In the genomic region with DNA sequence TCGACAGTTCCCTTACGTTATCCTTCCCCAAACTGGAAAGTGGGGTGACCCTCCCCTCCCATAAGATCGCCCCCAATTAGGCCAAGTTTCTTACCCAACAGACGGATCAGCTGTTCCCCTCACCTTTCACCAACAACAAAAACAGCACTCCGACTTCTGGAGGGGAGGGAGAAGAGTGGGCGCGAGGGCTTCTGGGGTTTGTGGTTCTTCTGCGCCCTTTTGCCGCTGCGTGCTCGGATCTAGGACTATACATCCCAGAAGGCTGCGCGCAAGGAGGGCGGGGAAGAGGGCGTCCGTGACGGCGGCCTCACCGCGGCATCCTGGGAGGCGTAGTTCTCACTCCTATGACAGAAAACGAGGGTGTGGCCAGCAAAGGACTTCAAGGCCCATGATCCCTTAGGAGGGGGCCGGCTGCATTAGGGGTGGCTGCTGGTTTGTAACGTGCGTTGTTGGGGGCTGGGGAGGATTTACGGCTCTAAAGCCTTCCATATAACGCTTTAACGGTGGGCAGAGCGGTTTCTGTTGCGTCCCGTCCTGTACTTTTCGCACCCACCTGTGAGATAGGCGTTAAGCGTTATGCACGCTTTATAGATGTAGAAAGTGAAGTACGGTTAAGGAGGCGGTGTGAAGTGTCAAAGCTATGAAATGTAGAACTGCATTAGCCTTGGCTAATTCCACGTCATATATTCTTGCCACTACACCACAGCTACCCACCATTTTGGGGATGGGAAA, we compare ENCODE assay signal across 1 cellular context.
TF ChIP-seq lines count a peak whose summit lies in the region.

A gene with protein sequence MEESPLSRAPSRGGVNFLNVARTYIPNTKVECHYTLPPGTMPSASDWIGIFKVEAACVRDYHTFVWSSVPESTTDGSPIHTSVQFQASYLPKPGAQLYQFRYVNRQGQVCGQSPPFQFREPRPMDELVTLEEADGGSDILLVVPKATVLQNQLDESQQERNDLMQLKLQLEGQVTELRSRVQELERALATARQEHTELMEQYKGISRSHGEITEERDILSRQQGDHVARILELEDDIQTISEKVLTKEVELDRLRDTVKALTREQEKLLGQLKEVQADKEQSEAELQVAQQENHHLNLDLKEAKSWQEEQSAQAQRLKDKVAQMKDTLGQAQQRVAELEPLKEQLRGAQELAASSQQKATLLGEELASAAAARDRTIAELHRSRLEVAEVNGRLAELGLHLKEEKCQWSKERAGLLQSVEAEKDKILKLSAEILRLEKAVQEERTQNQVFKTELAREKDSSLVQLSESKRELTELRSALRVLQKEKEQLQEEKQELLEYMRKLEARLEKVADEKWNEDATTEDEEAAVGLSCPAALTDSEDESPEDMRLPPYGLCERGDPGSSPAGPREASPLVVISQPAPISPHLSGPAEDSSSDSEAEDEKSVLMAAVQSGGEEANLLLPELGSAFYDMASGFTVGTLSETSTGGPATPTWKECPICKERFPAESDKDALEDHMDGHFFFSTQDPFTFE (minus strand): TSS at position 143 of the 732 bp plus-strand sequence. CDS start 2,210 bp downstream, outside the sequence.

TF ChIP-seq in HepG2, 621 proteins besides CTCF, POLR2A, EP300 and RAD21 (continued from another document and continues in another):
- TF ChIP-seq, protein P1, sequence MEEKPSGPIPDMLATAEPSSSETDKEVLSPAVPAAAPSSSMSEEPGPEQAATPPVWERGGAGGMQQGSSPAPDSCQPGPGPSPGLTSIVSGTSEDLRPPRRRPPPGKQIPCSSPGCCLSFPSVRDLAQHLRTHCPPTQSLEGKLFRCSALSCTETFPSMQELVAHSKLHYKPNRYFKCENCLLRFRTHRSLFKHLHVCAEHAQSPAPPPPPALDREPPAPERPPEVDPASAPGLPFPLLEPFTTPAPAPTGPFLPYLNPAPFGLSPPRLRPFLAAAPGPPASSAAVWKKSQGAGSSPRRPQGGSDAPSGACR (CRISPR knock-in tag; IDR thresholded peaks at IDR 0.05), result 0 out of 2 replicates have a peak, but pooled peaks have one; percentile 67
- TF ChIP-seq FOXC1 (CRISPR knock-in tag; IDR thresholded peaks at IDR 0.05; ENCODE audit: borderline replicate concordance), result peak; percentile 83; the same call in 1 of the 2 replicates
- TF ChIP-seq, protein P2, sequence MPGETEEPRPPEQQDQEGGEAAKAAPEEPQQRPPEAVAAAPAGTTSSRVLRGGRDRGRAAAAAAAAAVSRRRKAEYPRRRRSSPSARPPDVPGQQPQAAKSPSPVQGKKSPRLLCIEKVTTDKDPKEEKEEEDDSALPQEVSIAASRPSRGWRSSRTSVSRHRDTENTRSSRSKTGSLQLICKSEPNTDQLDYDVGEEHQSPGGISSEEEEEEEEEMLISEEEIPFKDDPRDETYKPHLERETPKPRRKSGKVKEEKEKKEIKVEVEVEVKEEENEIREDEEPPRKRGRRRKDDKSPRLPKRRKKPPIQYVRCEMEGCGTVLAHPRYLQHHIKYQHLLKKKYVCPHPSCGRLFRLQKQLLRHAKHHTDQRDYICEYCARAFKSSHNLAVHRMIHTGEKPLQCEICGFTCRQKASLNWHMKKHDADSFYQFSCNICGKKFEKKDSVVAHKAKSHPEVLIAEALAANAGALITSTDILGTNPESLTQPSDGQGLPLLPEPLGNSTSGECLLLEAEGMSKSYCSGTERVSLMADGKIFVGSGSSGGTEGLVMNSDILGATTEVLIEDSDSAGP (CRISPR knock-in tag; IDR thresholded peaks at IDR 0.05; ENCODE audit: borderline replicate concordance), result peak; percentile 82; the same call in 1 of the 2 replicates
- peak; percentile 28; the same call in 1 of the 2 replicates for TF ChIP-seq SRF (IDR thresholded peaks at IDR 0.05; ENCODE audit: low read depth, low read length)
- no peak for TF ChIP-seq ZKSCAN1 (IDR thresholded peaks at IDR 0.05; ENCODE audit: low read length)
- TF ChIP-seq ZBTB20 (CRISPR knock-in tag; IDR thresholded peaks at IDR 0.05; ENCODE audit: borderline replicate concordance, low read depth), result no peak
- no peak; the same call in 1 of the 2 replicates for TF ChIP-seq STAG1 (CRISPR knock-in tag; IDR thresholded peaks at IDR 0.05)
- TF ChIP-seq, protein P3, sequence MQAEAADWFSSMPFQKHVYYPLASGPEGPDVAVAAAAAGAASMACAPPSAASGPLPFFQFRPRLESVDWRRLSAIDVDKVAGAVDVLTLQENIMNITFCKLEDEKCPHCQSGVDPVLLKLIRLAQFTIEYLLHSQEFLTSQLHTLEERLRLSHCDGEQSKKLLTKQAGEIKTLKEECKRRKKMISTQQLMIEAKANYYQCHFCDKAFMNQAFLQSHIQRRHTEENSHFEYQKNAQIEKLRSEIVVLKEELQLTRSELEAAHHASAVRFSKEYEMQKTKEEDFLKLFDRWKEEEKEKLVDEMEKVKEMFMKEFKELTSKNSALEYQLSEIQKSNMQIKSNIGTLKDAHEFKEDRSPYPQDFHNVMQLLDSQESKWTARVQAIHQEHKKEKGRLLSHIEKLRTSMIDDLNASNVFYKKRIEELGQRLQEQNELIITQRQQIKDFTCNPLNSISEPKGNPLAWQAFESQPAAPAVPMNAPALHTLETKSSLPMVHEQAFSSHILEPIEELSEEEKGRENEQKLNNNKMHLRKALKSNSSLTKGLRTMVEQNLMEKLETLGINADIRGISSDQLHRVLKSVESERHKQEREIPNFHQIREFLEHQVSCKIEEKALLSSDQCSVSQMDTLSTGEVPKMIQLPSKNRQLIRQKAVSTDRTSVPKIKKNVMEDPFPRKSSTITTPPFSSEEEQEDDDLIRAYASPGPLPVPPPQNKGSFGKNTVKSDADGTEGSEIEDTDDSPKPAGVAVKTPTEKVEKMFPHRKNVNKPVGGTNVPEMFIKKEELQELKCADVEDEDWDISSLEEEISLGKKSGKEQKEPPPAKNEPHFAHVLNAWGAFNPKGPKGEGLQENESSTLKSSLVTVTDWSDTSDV (CRISPR knock-in tag; IDR thresholded peaks at IDR 0.05), result no peak
- no peak for TF ChIP-seq ZNF766 (CRISPR knock-in tag; IDR thresholded peaks at IDR 0.05; ENCODE audit: borderline replicate concordance)
- TF ChIP-seq TOPORS (CRISPR knock-in tag; IDR thresholded peaks at IDR 0.05), result no peak
- no peak for TF ChIP-seq ZNF724P (CRISPR knock-in tag; IDR thresholded peaks at IDR 0.05; ENCODE audit: borderline replicate concordance)
- TF ChIP-seq, protein P4, sequence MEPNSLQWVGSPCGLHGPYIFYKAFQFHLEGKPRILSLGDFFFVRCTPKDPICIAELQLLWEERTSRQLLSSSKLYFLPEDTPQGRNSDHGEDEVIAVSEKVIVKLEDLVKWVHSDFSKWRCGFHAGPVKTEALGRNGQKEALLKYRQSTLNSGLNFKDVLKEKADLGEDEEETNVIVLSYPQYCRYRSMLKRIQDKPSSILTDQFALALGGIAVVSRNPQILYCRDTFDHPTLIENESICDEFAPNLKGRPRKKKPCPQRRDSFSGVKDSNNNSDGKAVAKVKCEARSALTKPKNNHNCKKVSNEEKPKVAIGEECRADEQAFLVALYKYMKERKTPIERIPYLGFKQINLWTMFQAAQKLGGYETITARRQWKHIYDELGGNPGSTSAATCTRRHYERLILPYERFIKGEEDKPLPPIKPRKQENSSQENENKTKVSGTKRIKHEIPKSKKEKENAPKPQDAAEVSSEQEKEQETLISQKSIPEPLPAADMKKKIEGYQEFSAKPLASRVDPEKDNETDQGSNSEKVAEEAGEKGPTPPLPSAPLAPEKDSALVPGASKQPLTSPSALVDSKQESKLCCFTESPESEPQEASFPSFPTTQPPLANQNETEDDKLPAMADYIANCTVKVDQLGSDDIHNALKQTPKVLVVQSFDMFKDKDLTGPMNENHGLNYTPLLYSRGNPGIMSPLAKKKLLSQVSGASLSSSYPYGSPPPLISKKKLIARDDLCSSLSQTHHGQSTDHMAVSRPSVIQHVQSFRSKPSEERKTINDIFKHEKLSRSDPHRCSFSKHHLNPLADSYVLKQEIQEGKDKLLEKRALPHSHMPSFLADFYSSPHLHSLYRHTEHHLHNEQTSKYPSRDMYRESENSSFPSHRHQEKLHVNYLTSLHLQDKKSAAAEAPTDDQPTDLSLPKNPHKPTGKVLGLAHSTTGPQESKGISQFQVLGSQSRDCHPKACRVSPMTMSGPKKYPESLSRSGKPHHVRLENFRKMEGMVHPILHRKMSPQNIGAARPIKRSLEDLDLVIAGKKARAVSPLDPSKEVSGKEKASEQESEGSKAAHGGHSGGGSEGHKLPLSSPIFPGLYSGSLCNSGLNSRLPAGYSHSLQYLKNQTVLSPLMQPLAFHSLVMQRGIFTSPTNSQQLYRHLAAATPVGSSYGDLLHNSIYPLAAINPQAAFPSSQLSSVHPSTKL (CRISPR knock-in tag; IDR thresholded peaks at IDR 0.05), result 0 out of 2 replicates have a peak, but pooled peaks have one; percentile 18
- peak; percentile 62; the same call in 1 of the 2 replicates for TF ChIP-seq ZNF180 (CRISPR knock-in tag; IDR thresholded peaks at IDR 0.05; ENCODE audit: borderline replicate concordance, low read depth)
- no peak for TF ChIP-seq IRX3 (CRISPR knock-in tag; IDR thresholded peaks at IDR 0.05; ENCODE audit: borderline replicate concordance, low read depth)
- no peak for TF ChIP-seq ZBTB21 (CRISPR knock-in tag; IDR thresholded peaks at IDR 0.05)
- no peak for TF ChIP-seq FOXA1 (IDR thresholded peaks at IDR 0.05)
- no peak for TF ChIP-seq FOXA1 (CRISPR knock-in tag; IDR thresholded peaks at IDR 0.05)
- TF ChIP-seq, protein P5, sequence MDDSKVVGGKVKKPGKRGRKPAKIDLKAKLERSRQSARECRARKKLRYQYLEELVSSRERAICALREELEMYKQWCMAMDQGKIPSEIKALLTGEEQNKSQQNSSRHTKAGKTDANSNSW (CRISPR knock-in tag; IDR thresholded peaks at IDR 0.05; ENCODE audit: borderline replicate concordance), result 0 out of 2 replicates have a peak, but pooled peaks have one; percentile 49
- TF ChIP-seq ARID2 (CRISPR knock-in tag; IDR thresholded peaks at IDR 0.05; ENCODE audit: borderline replicate concordance), result no peak
- no peak for TF ChIP-seq GLI4 (CRISPR knock-in tag; IDR thresholded peaks at IDR 0.05; ENCODE audit: borderline replicate concordance)
- TF ChIP-seq, protein P6, sequence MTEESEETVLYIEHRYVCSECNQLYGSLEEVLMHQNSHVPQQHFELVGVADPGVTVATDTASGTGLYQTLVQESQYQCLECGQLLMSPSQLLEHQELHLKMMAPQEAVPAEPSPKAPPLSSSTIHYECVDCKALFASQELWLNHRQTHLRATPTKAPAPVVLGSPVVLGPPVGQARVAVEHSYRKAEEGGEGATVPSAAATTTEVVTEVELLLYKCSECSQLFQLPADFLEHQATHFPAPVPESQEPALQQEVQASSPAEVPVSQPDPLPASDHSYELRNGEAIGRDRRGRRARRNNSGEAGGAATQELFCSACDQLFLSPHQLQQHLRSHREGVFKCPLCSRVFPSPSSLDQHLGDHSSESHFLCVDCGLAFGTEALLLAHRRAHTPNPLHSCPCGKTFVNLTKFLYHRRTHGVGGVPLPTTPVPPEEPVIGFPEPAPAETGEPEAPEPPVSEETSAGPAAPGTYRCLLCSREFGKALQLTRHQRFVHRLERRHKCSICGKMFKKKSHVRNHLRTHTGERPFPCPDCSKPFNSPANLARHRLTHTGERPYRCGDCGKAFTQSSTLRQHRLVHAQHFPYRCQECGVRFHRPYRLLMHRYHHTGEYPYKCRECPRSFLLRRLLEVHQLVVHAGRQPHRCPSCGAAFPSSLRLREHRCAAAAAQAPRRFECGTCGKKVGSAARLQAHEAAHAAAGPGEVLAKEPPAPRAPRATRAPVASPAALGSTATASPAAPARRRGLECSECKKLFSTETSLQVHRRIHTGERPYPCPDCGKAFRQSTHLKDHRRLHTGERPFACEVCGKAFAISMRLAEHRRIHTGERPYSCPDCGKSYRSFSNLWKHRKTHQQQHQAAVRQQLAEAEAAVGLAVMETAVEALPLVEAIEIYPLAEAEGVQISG (CRISPR knock-in tag; IDR thresholded peaks at IDR 0.05), result peak; percentile 87
- no peak for TF ChIP-seq EZH2 (conservative IDR thresholded peaks at IDR 0.05; ENCODE audit: low read depth, low read length)
- TF ChIP-seq ZNF367 (CRISPR knock-in tag; IDR thresholded peaks at IDR 0.05; ENCODE audit: borderline replicate concordance), result no peak
- no peak for TF ChIP-seq KAT2B (IDR thresholded peaks at IDR 0.05; ENCODE audit: borderline replicate concordance, low read depth, low read length)
- peak; percentile 85; the same call in 1 of the 2 replicates for TF ChIP-seq MXD4 (CRISPR knock-in tag; IDR thresholded peaks at IDR 0.05)
- no peak for TF ChIP-seq TMF1 (CRISPR knock-in tag; IDR thresholded peaks at IDR 0.05; ENCODE audit: low read depth)
- TF ChIP-seq PHF5A (CRISPR knock-in tag; IDR thresholded peaks at IDR 0.05; ENCODE audit: low read depth, unreplicated experiment), result peak; percentile 47
- no peak for TF ChIP-seq MAFF (IDR thresholded peaks at IDR 0.05; ENCODE audit: low read depth, low read length)
- TF ChIP-seq, protein P7, sequence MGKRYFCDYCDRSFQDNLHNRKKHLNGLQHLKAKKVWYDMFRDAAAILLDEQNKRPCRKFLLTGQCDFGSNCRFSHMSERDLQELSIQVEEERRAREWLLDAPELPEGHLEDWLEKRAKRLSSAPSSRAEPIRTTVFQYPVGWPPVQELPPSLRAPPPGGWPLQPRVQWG (CRISPR knock-in tag; IDR thresholded peaks at IDR 0.05; ENCODE audit: borderline replicate concordance, low read depth), result no peak
- TF ChIP-seq PAX8 (CRISPR knock-in tag; IDR thresholded peaks at IDR 0.05; ENCODE audit: borderline replicate concordance), result no peak
- TF ChIP-seq ZNF354B (CRISPR knock-in tag; IDR thresholded peaks at IDR 0.05), result no peak
- TF ChIP-seq, protein P8, sequence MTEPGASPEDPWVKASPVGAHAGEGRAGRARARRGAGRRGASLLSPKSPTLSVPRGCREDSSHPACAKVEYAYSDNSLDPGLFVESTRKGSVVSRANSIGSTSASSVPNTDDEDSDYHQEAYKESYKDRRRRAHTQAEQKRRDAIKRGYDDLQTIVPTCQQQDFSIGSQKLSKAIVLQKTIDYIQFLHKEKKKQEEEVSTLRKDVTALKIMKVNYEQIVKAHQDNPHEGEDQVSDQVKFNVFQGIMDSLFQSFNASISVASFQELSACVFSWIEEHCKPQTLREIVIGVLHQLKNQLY (CRISPR knock-in tag; IDR thresholded peaks at IDR 0.05), result no peak
- TF ChIP-seq ZNF558 (CRISPR knock-in tag; IDR thresholded peaks at IDR 0.05; ENCODE audit: borderline replicate concordance), result no peak
- TF ChIP-seq HOXA9 (CRISPR knock-in tag; IDR thresholded peaks at IDR 0.05; ENCODE audit: borderline replicate concordance), result peak; percentile 41; the same call in 1 of the 2 replicates
- peak; percentile 99 for TF ChIP-seq SP5 (CRISPR knock-in tag; IDR thresholded peaks at IDR 0.05; ENCODE audit: borderline replicate concordance, low read depth)
- no peak for TF ChIP-seq ZNF674 (CRISPR knock-in tag; IDR thresholded peaks at IDR 0.05; ENCODE audit: low read depth)
- peak; percentile 40; the same call in 1 of the 2 replicates for TF ChIP-seq POGZ (CRISPR knock-in tag; IDR thresholded peaks at IDR 0.05)
- no peak for TF ChIP-seq ZNF572 (CRISPR knock-in tag; IDR thresholded peaks at IDR 0.05)
- TF ChIP-seq RFX1 (IDR thresholded peaks at IDR 0.05), result no peak
- TF ChIP-seq, protein P9, sequence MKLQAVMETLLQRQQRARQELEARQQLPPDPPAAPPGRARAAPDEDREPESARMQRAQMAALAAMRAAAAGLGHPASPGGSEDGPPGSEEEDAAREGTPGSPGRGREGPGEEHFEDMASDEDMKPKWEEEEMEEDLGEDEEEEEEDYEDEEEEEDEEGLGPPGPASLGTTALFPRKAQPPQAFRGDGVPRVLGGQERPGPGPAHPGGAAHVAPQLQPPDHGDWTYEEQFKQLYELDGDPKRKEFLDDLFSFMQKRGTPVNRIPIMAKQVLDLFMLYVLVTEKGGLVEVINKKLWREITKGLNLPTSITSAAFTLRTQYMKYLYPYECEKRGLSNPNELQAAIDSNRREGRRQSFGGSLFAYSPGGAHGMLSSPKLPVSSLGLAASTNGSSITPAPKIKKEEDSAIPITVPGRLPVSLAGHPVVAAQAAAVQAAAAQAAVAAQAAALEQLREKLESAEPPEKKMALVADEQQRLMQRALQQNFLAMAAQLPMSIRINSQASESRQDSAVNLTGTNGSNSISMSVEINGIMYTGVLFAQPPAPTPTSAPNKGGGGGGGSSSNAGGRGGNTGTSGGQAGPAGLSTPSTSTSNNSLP (IDR thresholded peaks at IDR 0.05; ENCODE audit: low read depth, low read length), result no peak
- TF ChIP-seq NAIF1 (CRISPR knock-in tag; IDR thresholded peaks at IDR 0.05; ENCODE audit: borderline replicate concordance), result 0 out of 2 replicates have a peak, but pooled peaks have one; percentile 29
- TF ChIP-seq ZSCAN21 (CRISPR knock-in tag; IDR thresholded peaks at IDR 0.05; ENCODE audit: borderline replicate concordance), result no peak
